In the genomic region with DNA sequence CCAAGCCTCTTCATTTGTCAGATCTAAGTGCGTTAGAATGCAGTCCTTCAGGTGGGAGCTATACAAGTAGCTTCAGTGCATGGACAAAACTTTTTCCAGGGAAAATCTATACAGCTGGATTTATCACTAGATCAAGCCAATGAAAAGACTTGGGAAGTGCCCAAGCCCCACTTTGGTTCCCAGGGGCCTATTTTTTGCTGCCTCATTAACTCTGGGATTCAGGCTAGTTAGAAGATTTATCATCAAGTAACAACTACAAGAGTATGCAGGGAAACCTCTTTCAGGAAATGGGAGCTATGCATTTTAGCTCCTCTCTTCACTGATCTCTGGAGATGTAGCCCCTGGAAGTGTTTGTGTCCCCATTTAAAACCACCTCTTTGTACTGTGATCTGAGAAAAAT, we compare ENCODE assay signal across 1 cellular context.
TF ChIP-seq lines count a peak whose summit lies in the region.

No MANE protein-coding gene starts in this region.

TF ChIP-seq in H1, 55 proteins besides CTCF, POLR2A, EP300 and RAD21:
- TF ChIP-seq POLR2AphosphoS5 (IDR thresholded peaks at IDR 0.05; ENCODE audit: low read depth, low read length): no peak
- TF ChIP-seq TAF7 (optimal IDR thresholded peaks at IDR 0.05; ENCODE audit: borderline replicate concordance, low read depth, low read length): no peak
- no peak for TF ChIP-seq FOSL1 (IDR thresholded peaks at IDR 0.05; ENCODE audit: insufficient read depth, low read depth, low read length)
- no peak for TF ChIP-seq NANOG (IDR thresholded peaks at IDR 0.05; ENCODE audit: insufficient read depth, low read depth, low read length, poor library complexity, severe bottlenecking)
- no peak for TF ChIP-seq CHD2 (IDR thresholded peaks at IDR 0.05; ENCODE audit: low read length)
- TF ChIP-seq SP2 (IDR thresholded peaks at IDR 0.05; ENCODE audit: low read length): no peak
- no peak for TF ChIP-seq CBX8 (IDR thresholded peaks at IDR 0.05; ENCODE audit: borderline replicate concordance, low read depth, low read length)
- no peak for TF ChIP-seq TEAD4 (IDR thresholded peaks at IDR 0.05; ENCODE audit: low read depth, low read length)
- no peak for TF ChIP-seq SAP30 (IDR thresholded peaks at IDR 0.05; ENCODE audit: insufficient read depth, insufficient replicate concordance, low read length)
- TF ChIP-seq SP1 (IDR thresholded peaks at IDR 0.05; ENCODE audit: low read depth, low read length): no peak
- TF ChIP-seq CHD1 (IDR thresholded peaks at IDR 0.05; ENCODE audit: low read depth, low read length): no peak
- no peak for TF ChIP-seq RFX5 (IDR thresholded peaks at IDR 0.05; ENCODE audit: borderline replicate concordance, low read depth, low read length)
- TF ChIP-seq, protein P1, sequence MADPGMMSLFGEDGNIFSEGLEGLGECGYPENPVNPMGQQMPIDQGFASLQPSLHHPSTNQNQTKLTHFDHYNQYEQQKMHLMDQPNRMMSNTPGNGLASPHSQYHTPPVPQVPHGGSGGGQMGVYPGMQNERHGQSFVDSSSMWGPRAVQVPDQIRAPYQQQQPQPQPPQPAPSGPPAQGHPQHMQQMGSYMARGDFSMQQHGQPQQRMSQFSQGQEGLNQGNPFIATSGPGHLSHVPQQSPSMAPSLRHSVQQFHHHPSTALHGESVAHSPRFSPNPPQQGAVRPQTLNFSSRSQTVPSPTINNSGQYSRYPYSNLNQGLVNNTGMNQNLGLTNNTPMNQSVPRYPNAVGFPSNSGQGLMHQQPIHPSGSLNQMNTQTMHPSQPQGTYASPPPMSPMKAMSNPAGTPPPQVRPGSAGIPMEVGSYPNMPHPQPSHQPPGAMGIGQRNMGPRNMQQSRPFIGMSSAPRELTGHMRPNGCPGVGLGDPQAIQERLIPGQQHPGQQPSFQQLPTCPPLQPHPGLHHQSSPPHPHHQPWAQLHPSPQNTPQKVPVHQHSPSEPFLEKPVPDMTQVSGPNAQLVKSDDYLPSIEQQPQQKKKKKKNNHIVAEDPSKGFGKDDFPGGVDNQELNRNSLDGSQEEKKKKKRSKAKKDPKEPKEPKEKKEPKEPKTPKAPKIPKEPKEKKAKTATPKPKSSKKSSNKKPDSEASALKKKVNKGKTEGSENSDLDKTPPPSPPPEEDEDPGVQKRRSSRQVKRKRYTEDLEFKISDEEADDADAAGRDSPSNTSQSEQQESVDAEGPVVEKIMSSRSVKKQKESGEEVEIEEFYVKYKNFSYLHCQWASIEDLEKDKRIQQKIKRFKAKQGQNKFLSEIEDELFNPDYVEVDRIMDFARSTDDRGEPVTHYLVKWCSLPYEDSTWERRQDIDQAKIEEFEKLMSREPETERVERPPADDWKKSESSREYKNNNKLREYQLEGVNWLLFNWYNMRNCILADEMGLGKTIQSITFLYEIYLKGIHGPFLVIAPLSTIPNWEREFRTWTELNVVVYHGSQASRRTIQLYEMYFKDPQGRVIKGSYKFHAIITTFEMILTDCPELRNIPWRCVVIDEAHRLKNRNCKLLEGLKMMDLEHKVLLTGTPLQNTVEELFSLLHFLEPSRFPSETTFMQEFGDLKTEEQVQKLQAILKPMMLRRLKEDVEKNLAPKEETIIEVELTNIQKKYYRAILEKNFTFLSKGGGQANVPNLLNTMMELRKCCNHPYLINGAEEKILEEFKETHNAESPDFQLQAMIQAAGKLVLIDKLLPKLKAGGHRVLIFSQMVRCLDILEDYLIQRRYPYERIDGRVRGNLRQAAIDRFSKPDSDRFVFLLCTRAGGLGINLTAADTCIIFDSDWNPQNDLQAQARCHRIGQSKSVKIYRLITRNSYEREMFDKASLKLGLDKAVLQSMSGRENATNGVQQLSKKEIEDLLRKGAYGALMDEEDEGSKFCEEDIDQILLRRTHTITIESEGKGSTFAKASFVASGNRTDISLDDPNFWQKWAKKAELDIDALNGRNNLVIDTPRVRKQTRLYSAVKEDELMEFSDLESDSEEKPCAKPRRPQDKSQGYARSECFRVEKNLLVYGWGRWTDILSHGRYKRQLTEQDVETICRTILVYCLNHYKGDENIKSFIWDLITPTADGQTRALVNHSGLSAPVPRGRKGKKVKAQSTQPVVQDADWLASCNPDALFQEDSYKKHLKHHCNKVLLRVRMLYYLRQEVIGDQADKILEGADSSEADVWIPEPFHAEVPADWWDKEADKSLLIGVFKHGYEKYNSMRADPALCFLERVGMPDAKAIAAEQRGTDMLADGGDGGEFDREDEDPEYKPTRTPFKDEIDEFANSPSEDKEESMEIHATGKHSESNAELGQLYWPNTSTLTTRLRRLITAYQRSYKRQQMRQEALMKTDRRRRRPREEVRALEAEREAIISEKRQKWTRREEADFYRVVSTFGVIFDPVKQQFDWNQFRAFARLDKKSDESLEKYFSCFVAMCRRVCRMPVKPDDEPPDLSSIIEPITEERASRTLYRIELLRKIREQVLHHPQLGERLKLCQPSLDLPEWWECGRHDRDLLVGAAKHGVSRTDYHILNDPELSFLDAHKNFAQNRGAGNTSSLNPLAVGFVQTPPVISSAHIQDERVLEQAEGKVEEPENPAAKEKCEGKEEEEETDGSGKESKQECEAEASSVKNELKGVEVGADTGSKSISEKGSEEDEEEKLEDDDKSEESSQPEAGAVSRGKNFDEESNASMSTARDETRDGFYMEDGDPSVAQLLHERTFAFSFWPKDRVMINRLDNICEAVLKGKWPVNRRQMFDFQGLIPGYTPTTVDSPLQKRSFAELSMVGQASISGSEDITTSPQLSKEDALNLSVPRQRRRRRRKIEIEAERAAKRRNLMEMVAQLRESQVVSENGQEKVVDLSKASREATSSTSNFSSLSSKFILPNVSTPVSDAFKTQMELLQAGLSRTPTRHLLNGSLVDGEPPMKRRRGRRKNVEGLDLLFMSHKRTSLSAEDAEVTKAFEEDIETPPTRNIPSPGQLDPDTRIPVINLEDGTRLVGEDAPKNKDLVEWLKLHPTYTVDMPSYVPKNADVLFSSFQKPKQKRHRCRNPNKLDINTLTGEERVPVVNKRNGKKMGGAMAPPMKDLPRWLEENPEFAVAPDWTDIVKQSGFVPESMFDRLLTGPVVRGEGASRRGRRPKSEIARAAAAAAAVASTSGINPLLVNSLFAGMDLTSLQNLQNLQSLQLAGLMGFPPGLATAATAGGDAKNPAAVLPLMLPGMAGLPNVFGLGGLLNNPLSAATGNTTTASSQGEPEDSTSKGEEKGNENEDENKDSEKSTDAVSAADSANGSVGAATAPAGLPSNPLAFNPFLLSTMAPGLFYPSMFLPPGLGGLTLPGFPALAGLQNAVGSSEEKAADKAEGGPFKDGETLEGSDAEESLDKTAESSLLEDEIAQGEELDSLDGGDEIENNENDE (IDR thresholded peaks at IDR 0.05; ENCODE audit: insufficient replicate concordance, low read length): no peak
- no peak for TF ChIP-seq TCF12 (IDR thresholded peaks at IDR 0.05; ENCODE audit: low read depth, low read length)
- no peak for TF ChIP-seq CTBP2 (IDR thresholded peaks at IDR 0.05; ENCODE audit: borderline replicate concordance, insufficient read depth, insufficient read length, low read length)
- no peak for TF ChIP-seq ZNF274 (IDR thresholded peaks at IDR 0.05; ENCODE audit: borderline replicate concordance, extremely low read depth, low read length)
TF ChIP-seq in H1: peak in this region for 0.
